18 cellular contexts compared by ENCODE assay signal in the genomic region with DNA sequence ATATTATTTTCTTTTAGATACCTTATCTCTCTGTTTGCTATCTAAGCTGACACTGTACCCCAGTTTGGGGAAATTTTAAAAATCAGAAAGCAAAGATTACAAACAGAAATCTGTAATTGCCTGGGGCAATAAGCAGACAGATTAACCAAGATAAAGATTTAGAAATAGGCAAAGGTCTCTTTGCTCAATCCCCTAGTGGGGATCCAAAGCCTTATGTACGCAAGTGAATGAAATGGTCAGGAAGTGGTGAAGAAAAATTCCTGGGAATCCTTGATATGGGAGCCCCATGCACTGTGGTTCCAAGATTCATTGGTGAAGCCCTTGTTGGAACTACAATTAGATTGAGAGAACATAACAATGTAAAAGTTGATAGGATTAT.
DNase-seq lines count a peak whose midpoint lies in the region; ATAC-seq and TF ChIP-seq lines count a peak whose summit lies in the region.
"Had no signal": no experiment of that assay in that cellular context is flagged by ENCODE, and none has a peak within 500 bp of the region (broad histone marks: within the 10 kb centered on the region; RNA-seq: fewer than 3 reads in every experiment).

No MANE protein-coding gene starts in this region.

- H3K79me2 ChIP-seq in PC-3 (ENCODE audit: low read length): no peaks in the 10 kb centered on the region

- H3K4me3 ChIP-seq in PC-3 (ENCODE audit: low read length) (no peak overlapping the region), fibroblast of the aortic adventitia (ENCODE audit: low read depth, low read length) (no peak overlapping the region), mesodermal cell (ENCODE audit: extremely low read depth, insufficient read depth, low read length, poor library complexity, severe bottlenecking) (no peak overlapping the region)
- H3K4me3 ChIP-seq: BLaER1 had no signal

- H3K4me1 ChIP-seq in PC-3 (ENCODE audit: insufficient read depth, low read length) (no peaks in the 10 kb centered on the region), mesodermal cell (ENCODE audit: control insufficient read depth, insufficient read depth, low read length, poor library complexity, severe bottlenecking) (peaks cover 18% of the 10 kb centered on the region)
- H3K4me1 ChIP-seq: BLaER1 had no signal

- H3K27ac ChIP-seq in PC-3 (ENCODE audit: low read length): no peak overlapping the region
- H3K27ac ChIP-seq in mesodermal cell (ENCODE audit: low read depth, low read length, severe bottlenecking): peak overlapping the region; percentile 86
- H3K27ac ChIP-seq: BLaER1 had no signal

- POLR2A ChIA-PET in PC-3 (lab: Charles Lee; ENCODE audit: unreplicated experiment): no interaction called here

- H3K9me3 ChIP-seq in PC-3 (ENCODE audit: low read length) (no peaks in the 10 kb centered on the region), mesodermal cell (ENCODE audit: control insufficient read depth, low read length) (no peaks in the 10 kb centered on the region)
- H3K9me3 ChIP-seq: BLaER1, SK-N-SH had no signal

- 0% methylated on average over 1 of the region's 1 CpG for WGBS in mesodermal cell (ENCODE audit: insufficient coverage in 2 of 2), 2 experiments

- CTCF ChIA-PET in PC-3 (lab: Charles Lee): no interaction called here

- H3K4me2 ChIP-seq in PC-3 (ENCODE audit: low read length): no peak overlapping the region
- H3K4me2 ChIP-seq: BLaER1, SK-N-SH had no signal

- DNase-seq in EL: peak; percentile 37
- peak; percentile 27 for DNase-seq in PC-3
- DNase-seq in fibroblast of the aortic adventitia (ENCODE audit: low read depth): peak; percentile 2
- no peak for DNase-seq in CD1c-positive myeloid dendritic cell (ENCODE audit: extremely low spot score)
- DNase-seq: DMS 273 treated with DMSO at 0.1 percent for 48 hours, H9, MM.1S, NCI-H1092 treated with DMSO at 0.1 percent for 48 hours, NCI-H2081 treated with DMSO at 0.1 percent for 48 hours, NCI-H524, SHP77, SK-N-SH had no signal

- H3K9me2 ChIP-seq in PC-3 (replicated peaks; ENCODE audit: low read length): no peaks in the 10 kb centered on the region
- H3K9me2 ChIP-seq: SK-N-SH had no signal

- no peaks in the 10 kb centered on the region for H3K27me3 ChIP-seq in PC-3 (ENCODE audit: low read length)
- H3K27me3 ChIP-seq: BLaER1 had no signal

- H3F3A ChIP-seq in PC-3 (ENCODE audit: low read length, unreplicated experiment): no peaks in the 10 kb centered on the region

- ATAC-seq in PC-3: no peak
- ATAC-seq in GM21515 (IDR thresholded peaks at IDR 0.05; ENCODE audit: unreplicated experiment): no peak
- ATAC-seq in HG03354 (IDR thresholded peaks at IDR 0.05; ENCODE audit: poor library complexity, severe bottlenecking, unreplicated experiment): no peak
- no peak for ATAC-seq in GM19351 (IDR thresholded peaks at IDR 0.05; ENCODE audit: unreplicated experiment)
- ATAC-seq: Panc1 had no signal

- H4K20me1 ChIP-seq in PC-3 (ENCODE audit: low read length): no peaks in the 10 kb centered on the region
- H4K20me1 ChIP-seq: BLaER1 had no signal

- TF ChIP-seq CTCF in PC-3 (conservative IDR thresholded peaks at IDR 0.05; ENCODE audit: low read depth, low read length) (no peak), fibroblast of the aortic adventitia (IDR thresholded peaks at IDR 0.05; ENCODE audit: insufficient read depth, low read length) (no peak)

- intact Hi-C loops in PC-3 (cut with micrococcal nuclease): loop anchor here (10.0 kb wide), 4 partner anchors 143 to 433 kb away; a partner anchor contains a TSS

- H2AFZ ChIP-seq in PC-3 (ENCODE audit: low read length): no peak overlapping the region

- H3K9ac ChIP-seq in PC-3 (ENCODE audit: low read length): no peak overlapping the region
- H3K9ac ChIP-seq: BLaER1, SK-N-SH had no signal

- no TSS peak for BruUV-seq in PC-3 (replicated peaks; lab: Mats Ljungman, UMichigan)

- H3K36me3 ChIP-seq in PC-3 (ENCODE audit: low read depth, low read length) (no peaks in the 10 kb centered on the region), mesodermal cell (ENCODE audit: control insufficient read depth, insufficient read depth, low read length) (no peaks in the 10 kb centered on the region)
- H3K36me3 ChIP-seq: BLaER1 had no signal
